Comparison of ENCODE assay signal across 27 cellular contexts in the genomic region with DNA sequence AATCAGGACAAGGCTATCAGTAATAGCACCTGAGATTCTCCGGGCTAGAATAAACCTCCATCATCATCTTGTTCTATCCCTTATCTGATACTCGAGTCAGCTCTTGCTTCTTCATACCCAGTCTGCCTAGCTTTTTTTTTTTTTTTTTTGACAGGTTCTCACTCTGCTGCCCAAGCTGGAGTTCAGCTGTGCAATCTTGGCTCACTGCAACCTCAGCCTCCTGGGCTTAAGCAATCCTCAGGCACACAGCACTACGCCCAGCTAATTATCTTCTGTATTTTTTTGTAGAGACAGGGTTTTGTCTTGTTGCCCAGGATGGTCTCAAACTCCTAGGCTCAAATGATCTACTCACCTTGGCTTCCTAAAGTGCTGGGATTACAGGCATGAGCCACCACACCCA.
"Had no signal": no experiment of that assay in that cellular context is flagged by ENCODE, and none has a peak within 500 bp of the region (broad histone marks: within the 10 kb centered on the region; RNA-seq: fewer than 3 reads in every experiment).

No MANE protein-coding gene starts in this region.

- H3K36me3 Mint-ChIP-seq: activated naive CD8-positive, alpha-beta T cell treated with anti-CD3 and anti-CD28 coated beads, Interleukin-2, amount 10 ng/mL, durations not matched to agents 7 days and 5 days; mesothelial cell of epicardium had no signal

- H3K4me1 Mint-ChIP-seq: activated CD4-positive, alpha-beta T cell treated with anti-CD3 and anti-CD28 coated beads, Interleukin-2, amount 10 ng/mL, durations not matched to agents 24 days and 14 days; activated naive CD4-positive, alpha-beta T cell treated with anti-CD3 and anti-CD28 coated beads, Interleukin-2, amount 10 ng/mL, durations not matched to agents 7 days and 5 days; mesothelial cell of epicardium; stimulated activated memory B cell treated with anti-CD40 and anti-IgM and Interleukin-4, amounts not matched to agents 10 μg/mL and 1 μg/mL and 100 μg/mL, for 72 hours had no signal

- DNase-seq: activated CD4-positive, alpha-beta memory T cell treated with anti-CD3 and anti-CD28 coated beads for 36 hours; activated CD4-positive, alpha-beta T cell treated with anti-CD3 and anti-CD28 coated beads, Interleukin-2, amount 10 ng/mL, durations not matched to agents 24 days and 14 days; activated CD4-positive, CD25-positive, alpha-beta regulatory T cell treated with anti-CD3 and anti-CD28 coated beads, Interleukin-2, amount 50 U/mL, for 72 hours; activated CD8-positive, alpha-beta memory T cell treated with anti-CD3 and anti-CD28 coated beads, Interleukin-2, amount 50 U/mL, for 4 hours; activated gamma-delta T cell; activated naive CD4-positive, alpha-beta T cell treated with anti-CD3 and anti-CD28 coated beads, Interleukin-2, amount 10 ng/mL, durations not matched to agents 7 days and 5 days; activated naive CD8-positive, alpha-beta T cell treated with anti-CD3 and anti-CD28 coated beads, Interleukin-2, amount 10 ng/mL, durations not matched to agents 7 days and 5 days; activated T-cell treated with anti-CD3 and anti-CD28 coated beads, Interleukin-2, amount 50 U/mL, for 1 hour; cerebellar nuclear complex; dorsolateral prefrontal cortex; effector memory CD4-positive, alpha-beta T cell; foreskin fibroblast; hippocampal formation; left colon; naive thymus-derived CD4-positive, alpha-beta T cell; ovary; sigmoid colon; stimulated activated CD4-positive, alpha-beta T cell treated with anti-CD3 and anti-CD28 coated beads, Interleukin-1b, Interleukin-23, amount 100 ng/mL, for 48 hours; stimulated activated CD4-positive, alpha-beta T cell treated with anti-CD3 and anti-CD28 coated beads, Interleukin-4, amount 100 ng/mL, for 4 hours; stimulated activated CD8-positive, alpha-beta memory T cell treated with anti-CD3 and anti-CD28 coated beads, Interleukin-4, amount 100 ng/mL, for 48 hours; stimulated activated naive CD8-positive, alpha-beta T cell treated with anti-CD3 and anti-CD28 coated beads, Interleukin-15, amount 100 ng/mL, for 72 hours; substantia nigra; upper lobe of left lung had no signal

- ATAC-seq: left colon; naive thymus-derived CD4-positive, alpha-beta T cell; stimulated activated memory B cell treated with anti-CD40 and anti-IgM and Interleukin-4, amounts not matched to agents 10 μg/mL and 1 μg/mL and 100 μg/mL, for 72 hours; stimulated activated naive CD8-positive, alpha-beta T cell treated with anti-CD3 and anti-CD28 coated beads, Interleukin-15, amount 100 ng/mL, for 72 hours had no signal

- H3K4me3 Mint-ChIP-seq: activated CD4-positive, alpha-beta memory T cell treated with anti-CD3 and anti-CD28 coated beads for 36 hours; activated CD4-positive, alpha-beta T cell treated with anti-CD3 and anti-CD28 coated beads, Interleukin-2, amount 10 ng/mL, durations not matched to agents 24 days and 14 days; activated naive CD4-positive, alpha-beta T cell treated with anti-CD3 and anti-CD28 coated beads, Interleukin-2, amount 10 ng/mL, durations not matched to agents 7 days and 5 days; activated naive CD8-positive, alpha-beta T cell treated with anti-CD3 and anti-CD28 coated beads, Interleukin-2, amount 10 ng/mL, durations not matched to agents 7 days and 5 days; brain; mesothelial cell of epicardium; naive thymus-derived CD4-positive, alpha-beta T cell; stimulated activated memory B cell treated with anti-CD40 and anti-IgM and Interleukin-4, amounts not matched to agents 10 μg/mL and 1 μg/mL and 100 μg/mL, for 72 hours; stimulated activated naive CD8-positive, alpha-beta T cell treated with anti-CD3 and anti-CD28 coated beads, Interleukin-15, amount 100 ng/mL, for 72 hours had no signal

- H3K9me3 Mint-ChIP-seq: activated CD4-positive, alpha-beta memory T cell treated with anti-CD3 and anti-CD28 coated beads for 36 hours; activated CD4-positive, alpha-beta T cell treated with anti-CD3 and anti-CD28 coated beads, Interleukin-2, amount 10 ng/mL, durations not matched to agents 24 days and 14 days; activated naive CD4-positive, alpha-beta T cell treated with anti-CD3 and anti-CD28 coated beads, Interleukin-2, amount 10 ng/mL, durations not matched to agents 7 days and 5 days; activated naive CD8-positive, alpha-beta T cell treated with anti-CD3 and anti-CD28 coated beads, Interleukin-2, amount 10 ng/mL, durations not matched to agents 7 days and 5 days; naive thymus-derived CD4-positive, alpha-beta T cell; stimulated activated naive CD8-positive, alpha-beta T cell treated with anti-CD3 and anti-CD28 coated beads, Interleukin-15, amount 100 ng/mL, for 72 hours had no signal

- H3K27ac Mint-ChIP-seq: activated CD4-positive, alpha-beta memory T cell treated with anti-CD3 and anti-CD28 coated beads for 36 hours; activated CD4-positive, alpha-beta T cell treated with anti-CD3 and anti-CD28 coated beads, Interleukin-2, amount 10 ng/mL, durations not matched to agents 24 days and 14 days; activated naive CD4-positive, alpha-beta T cell treated with anti-CD3 and anti-CD28 coated beads, Interleukin-2, amount 10 ng/mL, durations not matched to agents 7 days and 5 days; activated naive CD8-positive, alpha-beta T cell treated with anti-CD3 and anti-CD28 coated beads, Interleukin-2, amount 10 ng/mL, durations not matched to agents 7 days and 5 days; brain; mesothelial cell of epicardium; progenitor cell of endocrine pancreas; stimulated activated memory B cell treated with anti-CD40 and anti-IgM and Interleukin-4, amounts not matched to agents 10 μg/mL and 1 μg/mL and 100 μg/mL, for 72 hours; stimulated activated naive CD8-positive, alpha-beta T cell treated with anti-CD3 and anti-CD28 coated beads, Interleukin-15, amount 100 ng/mL, for 72 hours had no signal

- H3K27me3 Mint-ChIP-seq: activated CD4-positive, alpha-beta memory T cell treated with anti-CD3 and anti-CD28 coated beads for 36 hours; brain; progenitor cell of endocrine pancreas; stimulated activated memory B cell treated with anti-CD40 and anti-IgM and Interleukin-4, amounts not matched to agents 10 μg/mL and 1 μg/mL and 100 μg/mL, for 72 hours; stimulated activated naive CD8-positive, alpha-beta T cell treated with anti-CD3 and anti-CD28 coated beads, Interleukin-15, amount 100 ng/mL, for 72 hours had no signal
